ENCODE assay signal across 8 cellular contexts in the genomic region with DNA sequence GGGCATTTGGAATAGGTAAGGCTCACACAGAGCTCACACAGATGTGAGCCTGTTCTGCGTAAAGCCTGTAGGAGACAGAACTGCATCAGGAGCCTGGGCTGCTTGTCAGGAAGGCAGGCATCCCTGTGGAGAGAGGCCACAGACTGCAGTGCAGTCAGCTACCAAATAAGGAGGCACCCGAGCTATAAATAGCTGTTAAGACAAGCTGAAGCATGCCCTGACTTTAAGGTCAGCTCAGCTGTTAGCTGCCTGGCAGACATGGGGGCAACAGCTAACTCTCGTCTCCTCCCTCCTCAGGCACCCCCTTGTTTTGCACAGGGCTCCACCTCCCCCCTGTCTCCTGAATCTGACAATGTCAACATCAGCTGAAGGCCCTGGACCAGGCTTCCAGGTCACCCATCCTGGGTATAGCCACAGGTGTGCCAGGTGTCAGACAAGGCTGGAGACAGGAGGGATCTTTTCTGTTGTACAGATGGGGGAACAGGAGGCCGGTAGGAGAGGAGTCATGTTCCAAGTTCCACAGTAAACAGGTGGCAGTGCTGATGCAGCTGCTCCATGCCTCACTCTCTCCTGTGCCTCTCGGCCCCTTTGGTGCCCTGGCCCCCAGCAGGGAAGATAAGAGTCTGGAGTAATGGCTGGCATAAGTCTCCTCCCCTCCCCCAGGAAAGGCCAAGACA. TPM values are rescaled to one million over a fixed set of nuclear protein-coding genes. Genes with fewer than 3 reads are reported as not detected.
DNase-seq lines count a peak whose midpoint lies in the region; ATAC-seq and TF ChIP-seq lines count a peak whose summit lies in the region.

No MANE protein-coding gene starts in this region.

- no peak for TF ChIP-seq POLR2A in spleen (IDR thresholded peaks at IDR 0.05)

- no peak overlapping the region for H3K23ac ChIP-seq in mesendoderm (ENCODE audit: low read length)

- no peak overlapping the region for H4K5ac ChIP-seq in mesendoderm (ENCODE audit: low read length)

- H3K27me3 Mint-ChIP-seq in activated naive CD8-positive, alpha-beta T cell treated with anti-CD3 and anti-CD28 coated beads for 36 hours = no peaks in the 10 kb centered on the region

- H3K79me2 ChIP-seq in mesendoderm (ENCODE audit: control insufficient read depth, insufficient read depth, low read length) = no peaks in the 10 kb centered on the region

- peak overlapping the region; percentile 63 for H2BK5ac ChIP-seq in mesendoderm (ENCODE audit: low read length)

- no peak overlapping the region for H2BK15ac ChIP-seq in mesendoderm (replicated peaks; ENCODE audit: low read depth)

- no peaks in the 10 kb centered on the region for H3K4me1 Mint-ChIP-seq in activated naive CD8-positive, alpha-beta T cell treated with anti-CD3 and anti-CD28 coated beads for 36 hours

- H3K4me2 ChIP-seq in BLaER1 treated with 17β-estradiol and CSF1 and Interleukin-3, amounts not matched to agents 10 nM and 100 nM = peak overlapping the region in 6 of 11 experiments; percentile 12 to 45 (median 22); a peak in 8 of 22 replicates
- no peak overlapping the region for H3K4me2 ChIP-seq in mesendoderm (ENCODE audit: low read length)

- H3K27ac ChIP-seq in BLaER1 treated with 17β-estradiol and CSF1 and Interleukin-3, amounts not matched to agents 10 nM and 100 nM = no peak overlapping the region
- peak overlapping the region; percentile 43 for H3K27ac ChIP-seq in mesendoderm (ENCODE audit: low read depth, low read length)
- peak overlapping the region in 1 of 8 donors; percentile 17 for H3K27ac ChIP-seq in spleen

- H3K18ac ChIP-seq in mesendoderm (ENCODE audit: low read length) = no peak overlapping the region

- peak; percentile 97 for DNase-seq in NCI-H1105 treated with DMSO at 0.1 percent for 48 hours (lab: John Stamatoyannopoulos, UW)
- peak; percentile 74 for DNase-seq in astrocyte of the hippocampus (ENCODE audit: low read depth, low spot score)
- peak; percentile 89 for DNase-seq in mesendoderm
- no peak for DNase-seq in amygdala (lab: John Stamatoyannopoulos, UW)
- DNase-seq in spleen = no peak
- DNase-seq in activated naive CD8-positive, alpha-beta T cell treated with anti-CD3 and anti-CD28 coated beads for 36 hours = no peak

- intact Hi-C loops in spleen (cut with DNase I; ENCODE audit: low total_unique reads) = no loop called here

- no peaks in the 10 kb centered on the region for H3K79me1 ChIP-seq in mesendoderm (ENCODE audit: low read length)

- no peak overlapping the region for H3K4me3 ChIP-seq in BLaER1 treated with 17β-estradiol and CSF1 and Interleukin-3, amounts not matched to agents 10 nM and 100 nM
- H3K4me3 ChIP-seq in mesendoderm (ENCODE audit: low read length) (no peak overlapping the region), spleen (no peak overlapping the region)

- H4K8ac ChIP-seq in mesendoderm (ENCODE audit: low read depth, low read length) = no peak overlapping the region

- peak overlapping the region; percentile 60 for H3K56ac ChIP-seq in mesendoderm (ENCODE audit: low read length)

- H3K9me3 ChIP-seq in BLaER1 treated with 17β-estradiol and CSF1 and Interleukin-3, amounts not matched to agents 10 nM and 100 nM (replicated peaks in 1 of 11) = no peaks in the 10 kb centered on the region
- H3K9me3 ChIP-seq in spleen = no peaks in the 10 kb centered on the region

- no peaks in the 10 kb centered on the region for H3K9me3 Mint-ChIP-seq in activated naive CD8-positive, alpha-beta T cell treated with anti-CD3 and anti-CD28 coated beads for 36 hours

- no peaks in the 10 kb centered on the region for H3K36me3 Mint-ChIP-seq in activated naive CD8-positive, alpha-beta T cell treated with anti-CD3 and anti-CD28 coated beads for 36 hours

- H3K27ac Mint-ChIP-seq in activated naive CD8-positive, alpha-beta T cell treated with anti-CD3 and anti-CD28 coated beads for 36 hours = no peak overlapping the region

- peaks cover 0 to 9% (median 8%) of the 10 kb centered on the region in 10 experiments; a peak in 13 of 20 replicates for H3K4me1 ChIP-seq in BLaER1 treated with 17β-estradiol and CSF1 and Interleukin-3, amounts not matched to agents 10 nM and 100 nM
- H3K4me1 ChIP-seq in mesendoderm (ENCODE audit: control insufficient read depth, low read depth, low read length) (peaks cover 6% of the 10 kb centered on the region), spleen (peaks cover 0 to 6% (median 0%) of the 10 kb centered on the region in 6 donors)

- no peak overlapping the region for H2AK5ac ChIP-seq in mesendoderm (ENCODE audit: low read length)

- no peak overlapping the region for H3K4ac ChIP-seq in mesendoderm (ENCODE audit: low read depth, low read length)

- H3K27me3 ChIP-seq in BLaER1 treated with 17β-estradiol and CSF1 and Interleukin-3, amounts not matched to agents 10 nM and 100 nM = no peaks in the 10 kb centered on the region
- H3K27me3 ChIP-seq in mesendoderm (ENCODE audit: insufficient read depth, low read length, poor library complexity) (no peaks in the 10 kb centered on the region), spleen (replicated peaks in 1 of 7) (no peaks in the 10 kb centered on the region)

- no peak overlapping the region for H3K4me3 Mint-ChIP-seq in activated naive CD8-positive, alpha-beta T cell treated with anti-CD3 and anti-CD28 coated beads for 36 hours

- ATAC-seq in HG03460 (IDR thresholded peaks at IDR 0.05; ENCODE audit: unreplicated experiment) = no peak

- no peak for TF ChIP-seq CTCF in spleen (IDR thresholded peaks at IDR 0.05 in 8 of 11, conservative IDR thresholded peaks at IDR 0.05 in 3 of 11)

- H2BK120ac ChIP-seq in mesendoderm (ENCODE audit: low read depth, low read length) = no peak overlapping the region

- H4K20me1 ChIP-seq in BLaER1 treated with 17β-estradiol and CSF1 and Interleukin-3, amounts not matched to agents 10 nM and 100 nM = no peaks in the 10 kb centered on the region

- no CpG with 5 or more reads among the region's 5 CpGs for WGBS in mesendoderm (ENCODE audit: extremely low coverage, insufficient coverage, low lambda C conversion rate)
- WGBS in spleen, 5 donors = 61 to 79% (median 68%) methylated on average over 5 of the region's 5 CpGs

- H3K9ac ChIP-seq in BLaER1 treated with 17β-estradiol and CSF1 and Interleukin-3, amounts not matched to agents 10 nM and 100 nM = 0 out of 22 replicates have a peak overlapping the region, but pooled peaks of 1 of the 11 experiments have one; percentile 8
- H3K9ac ChIP-seq in mesendoderm (ENCODE audit: low read length) = no peak overlapping the region

- H3K36me3 ChIP-seq in BLaER1 treated with 17β-estradiol and CSF1 and Interleukin-3, amounts not matched to agents 10 nM and 100 nM = no peaks in the 10 kb centered on the region
- H3K36me3 ChIP-seq in mesendoderm (ENCODE audit: control insufficient read depth, insufficient read depth, low read length) = no peaks in the 10 kb centered on the region
- H3K36me3 ChIP-seq in spleen = no peaks in the 10 kb centered on the region

RNA-seq across cellular contexts. Expression of a gene that starts 27.6 kb away (rescaled TPM):
- 65.3 TPM for polyA plus RNA-seq in mesendoderm (2013, experiment 1 of 2)
- 68.9 TPM for polyA plus RNA-seq in mesendoderm (2013, experiment 2 of 2)
- total RNA-seq in spleen = 100 to 1,000 TPM in 6 of 7 donors, 10 to 100 TPM in 1; 98.0 to 179 (median 106) TPM
- polyA plus RNA-seq in spleen = 10 to 100 TPM; 41.8 to 53.1 (median 51.4) TPM
- total RNA-seq in activated naive CD8-positive, alpha-beta T cell treated with anti-CD3 and anti-CD28 coated beads for 36 hours = 10 to 100 TPM; 47.7 to 48.1 TPM

Comparison
In these comparisons a context has a peak if more than half of its experiments do, and no peak if none do; other contexts are left out.
1. DNase-seq: peak in NCI-H1105 treated with DMSO at 0.1 percent for 48 hours (single experiment), astrocyte of the hippocampus (single experiment) and mesendoderm (single experiment); none in amygdala (0 of 56), spleen (single experiment) and activated naive CD8-positive, alpha-beta T cell treated with anti-CD3 and anti-CD28 coated beads for 36 hours (single experiment).